Comparison of ENCODE assay signal across 8 cellular contexts in genomic region chr6:30450908-30451818, GRCh38. TPM values are rescaled to one million over a fixed set of nuclear protein-coding genes. Genes with fewer than 3 reads are reported as not detected.
DNase-seq lines count a peak whose midpoint lies in the region; ATAC-seq and FAIRE-seq lines count a peak whose summit lies in the region.

No MANE protein-coding gene starts in this region.

- DNase-seq in RCC 7860 (ENCODE audit: low spot score) (peak; percentile 19), inferior parietal cortex (ENCODE audit: extremely low spot score) (peak; percentile 35)
- DNase-seq in activated naive CD8-positive, alpha-beta T cell treated with anti-CD3 and anti-CD28 coated beads, Interleukin-2, amount 10 ng/mL, durations not matched to agents 7 days and 5 days: peak; percentile 60
- peak; percentile 24 for DNase-seq in stimulated activated CD8-positive, alpha-beta memory T cell treated with anti-CD3 and anti-CD28 coated beads, Interleukin-15, amount 100 ng/mL, for 1 hour (ENCODE audit: low read depth)

- no peaks in the 10 kb centered on the region for H3K36me3 Mint-ChIP-seq in activated naive CD8-positive, alpha-beta T cell treated with anti-CD3 and anti-CD28 coated beads, Interleukin-2, amount 10 ng/mL, durations not matched to agents 7 days and 5 days

- FAIRE-seq in RCC 7860 (lab: Jason Lieb, UNC): no peak

- H3K9me3 Mint-ChIP-seq in activated naive CD8-positive, alpha-beta T cell treated with anti-CD3 and anti-CD28 coated beads, Interleukin-2, amount 10 ng/mL, durations not matched to agents 7 days and 5 days: no peaks in the 10 kb centered on the region

- H3K27me3 Mint-ChIP-seq in activated naive CD8-positive, alpha-beta T cell treated with anti-CD3 and anti-CD28 coated beads, Interleukin-2, amount 10 ng/mL, durations not matched to agents 7 days and 5 days: peaks cover 92% of the 10 kb centered on the region

- ATAC-seq in GM18511 (IDR thresholded peaks at IDR 0.05; ENCODE audit: unreplicated experiment) (peak; percentile 55), GM19324 (IDR thresholded peaks at IDR 0.05; ENCODE audit: low FRiP score, unreplicated experiment) (no peak), GM21619 (IDR thresholded peaks at IDR 0.05; ENCODE audit: unreplicated experiment) (no peak), HG03442 (IDR thresholded peaks at IDR 0.05; ENCODE audit: unreplicated experiment) (no peak)
- peak; percentile 63 for ATAC-seq in activated naive CD8-positive, alpha-beta T cell treated with anti-CD3 and anti-CD28 coated beads, Interleukin-2, amount 10 ng/mL, durations not matched to agents 7 days and 5 days (ENCODE audit: low read depth)

- peak overlapping the region; percentile 47 for H3K4me3 Mint-ChIP-seq in activated naive CD8-positive, alpha-beta T cell treated with anti-CD3 and anti-CD28 coated beads, Interleukin-2, amount 10 ng/mL, durations not matched to agents 7 days and 5 days

- POLR2A ChIA-PET in activated naive CD8-positive, alpha-beta T cell treated with anti-CD3 and anti-CD28 coated beads, Interleukin-2, amount 10 ng/mL, durations not matched to agents 7 days and 5 days (lab: Charles Lee): interaction anchor here (0.6 to 1.3 kb wide), 3 partner anchors 15 to 756 kb away, joined by 3 to 5 read pairs (median 4); partner anchors contain the start of gene TRIM26

- no peak overlapping the region for H3K27ac Mint-ChIP-seq in activated naive CD8-positive, alpha-beta T cell treated with anti-CD3 and anti-CD28 coated beads, Interleukin-2, amount 10 ng/mL, durations not matched to agents 7 days and 5 days

- peaks cover 16% of the 10 kb centered on the region for H3K4me1 Mint-ChIP-seq in activated naive CD8-positive, alpha-beta T cell treated with anti-CD3 and anti-CD28 coated beads, Interleukin-2, amount 10 ng/mL, durations not matched to agents 7 days and 5 days

RNA-seq across cellular contexts. Expression of gene HLA-E, which starts 38.1 kb away (rescaled TPM):
- total RNA-seq in activated naive CD8-positive, alpha-beta T cell treated with anti-CD3 and anti-CD28 coated beads, Interleukin-2, amount 10 ng/mL, durations not matched to agents 7 days and 5 days: 100 to 1,000 TPM; 957 to 962 TPM

Comparison
In these comparisons a context has a peak if more than half of its experiments do, and no peak if none do; other contexts are left out.
1. ATAC-seq: peak in GM18511 (single experiment) and activated naive CD8-positive, alpha-beta T cell treated with anti-CD3 and anti-CD28 coated beads, Interleukin-2, amount 10 ng/mL, durations not matched to agents 7 days and 5 days (single experiment); none in GM19324 (single experiment), GM21619 (single experiment) and HG03442 (single experiment).
2. Peak in every context shown above with its lines, with median percentiles within 50 percentile points of each other: DNase-seq.